In genomic region chr10:68001539-68001938, GRCh38 we compare ENCODE assay signal across 26 cellular contexts.
"Had no signal": no experiment of that assay in that cellular context is flagged by ENCODE, and none has a peak within 500 bp of the region (broad histone marks: within the 10 kb centered on the region; RNA-seq: fewer than 3 reads in every experiment).

No MANE protein-coding gene starts in this region.

- H3K4me3 Mint-ChIP-seq: activated B cell treated with CpG ODN at 0.5 μM for 24 hours; activated CD4-positive, alpha-beta memory T cell treated with anti-CD3 and anti-CD28 coated beads, Interleukin-2, amount 10 ng/mL, durations not matched to agents 7 days and 5 days; activated CD4-positive, alpha-beta T cell treated with anti-CD3 and anti-CD28 coated beads, Interleukin-2, amount 10 ng/mL, durations not matched to agents 24 days and 14 days; activated naive CD4-positive, alpha-beta T cell treated with anti-CD3 and anti-CD28 coated beads, Interleukin-2, amount 10 ng/mL, durations not matched to agents 7 days and 5 days; activated naive CD8-positive, alpha-beta T cell treated with anti-CD3 and anti-CD28 coated beads, Interleukin-2, amount 10 ng/mL, durations not matched to agents 7 days and 5 days; activated T-cell treated with anti-CD3 and anti-CD28 coated beads, Interleukin-2, amount 50 U/mL, for 4 hours; activated T-helper 1 cell treated with anti-CD3 and anti-CD28 coated beads, Interleukin-12 subunit alpha, Interleukin-12 subunit beta, Interleukin-2, Interleukin-4 antibody, amounts not matched to agents 30 ng/mL and 10 ng/mL and 1 ng/mL, durations not matched to agents 14 hours and 24 hours and 36 hours; central memory CD8-positive, alpha-beta T cell; dendritic cell treated with granulocyte-macrophage colony-stimulating factor and Interleukin-4, amounts not matched to agents 40 ng/mL and 50 ng/mL, for 4 days; endodermal cell had no signal

- ATAC-seq: activated T-cell treated with anti-CD3 and anti-CD28 coated beads, Interleukin-2, amount 50 U/mL, for 4 hours; esophagus mucosa had no signal

- FAIRE-seq: astrocyte, bronchial epithelial cell, frontal cortex, TTC549 had no signal

- H3K27me3 Mint-ChIP-seq: activated B cell treated with CpG ODN at 0.5 μM for 24 hours; activated CD4-positive, alpha-beta memory T cell treated with anti-CD3 and anti-CD28 coated beads, Interleukin-2, amount 10 ng/mL, durations not matched to agents 7 days and 5 days; activated CD4-positive, alpha-beta T cell treated with anti-CD3 and anti-CD28 coated beads, Interleukin-2, amount 10 ng/mL, durations not matched to agents 24 days and 14 days; activated naive CD4-positive, alpha-beta T cell treated with anti-CD3 and anti-CD28 coated beads, Interleukin-2, amount 10 ng/mL, durations not matched to agents 7 days and 5 days; activated naive CD8-positive, alpha-beta T cell treated with anti-CD3 and anti-CD28 coated beads, Interleukin-2, amount 10 ng/mL, durations not matched to agents 7 days and 5 days; central memory CD8-positive, alpha-beta T cell; dendritic cell treated with granulocyte-macrophage colony-stimulating factor and Interleukin-4, amounts not matched to agents 40 ng/mL and 50 ng/mL, for 4 days had no signal

- DNase-seq: activated B cell treated with CpG ODN at 0.5 μM for 24 hours; activated CD4-positive, alpha-beta memory T cell treated with anti-CD3 and anti-CD28 coated beads, Interleukin-2, amount 10 ng/mL, durations not matched to agents 7 days and 5 days; activated CD4-positive, alpha-beta T cell treated with anti-CD3 and anti-CD28 coated beads, Interleukin-2, amount 10 ng/mL, durations not matched to agents 24 days and 14 days; activated CD8-positive, alpha-beta memory T cell treated with anti-CD3 and anti-CD28 coated beads, Interleukin-2, amount 50 U/mL, for 48 hours; activated gamma-delta T cell; activated naive CD4-positive, alpha-beta T cell; activated naive CD4-positive, alpha-beta T cell treated with anti-CD3 and anti-CD28 coated beads, Interleukin-2, amount 10 ng/mL, durations not matched to agents 7 days and 5 days; activated naive CD8-positive, alpha-beta T cell treated with anti-CD3 and anti-CD28 coated beads, Interleukin-2, amount 10 ng/mL, durations not matched to agents 7 days and 5 days; activated T-cell treated with anti-CD3 and anti-CD28 coated beads, Interleukin-2, amount 50 U/mL, for 4 hours; amniotic stem cell; anterior cingulate cortex; brain microvascular endothelial cell; dorsolateral prefrontal cortex; effector memory CD4-positive, alpha-beta T cell; endodermal cell; foreskin fibroblast; head of caudate nucleus had no signal

- H3K4me1 Mint-ChIP-seq: activated B cell treated with CpG ODN at 0.5 μM for 24 hours; activated CD4-positive, alpha-beta T cell treated with anti-CD3 and anti-CD28 coated beads, Interleukin-2, amount 10 ng/mL, durations not matched to agents 24 days and 14 days; activated naive CD4-positive, alpha-beta T cell treated with anti-CD3 and anti-CD28 coated beads, Interleukin-2, amount 10 ng/mL, durations not matched to agents 7 days and 5 days; activated naive CD8-positive, alpha-beta T cell treated with anti-CD3 and anti-CD28 coated beads, Interleukin-2, amount 10 ng/mL, durations not matched to agents 7 days and 5 days; endodermal cell had no signal

- H3K27ac Mint-ChIP-seq: activated B cell treated with CpG ODN at 0.5 μM for 24 hours; activated CD4-positive, alpha-beta memory T cell treated with anti-CD3 and anti-CD28 coated beads, Interleukin-2, amount 10 ng/mL, durations not matched to agents 7 days and 5 days; activated CD4-positive, alpha-beta T cell treated with anti-CD3 and anti-CD28 coated beads, Interleukin-2, amount 10 ng/mL, durations not matched to agents 24 days and 14 days; activated naive CD4-positive, alpha-beta T cell treated with anti-CD3 and anti-CD28 coated beads, Interleukin-2, amount 10 ng/mL, durations not matched to agents 7 days and 5 days; activated naive CD4-positive, alpha-beta T cell treated with anti-CD3 and anti-CD28 coated beads, Interleukin-2, amount 50 U/mL, for 72 hours; activated naive CD8-positive, alpha-beta T cell treated with anti-CD3 and anti-CD28 coated beads, Interleukin-2, amount 10 ng/mL, durations not matched to agents 7 days and 5 days; activated T-helper 1 cell treated with anti-CD3 and anti-CD28 coated beads, Interleukin-12 subunit alpha, Interleukin-12 subunit beta, Interleukin-2, Interleukin-4 antibody, amounts not matched to agents 30 ng/mL and 10 ng/mL and 1 ng/mL, durations not matched to agents 14 hours and 24 hours and 36 hours; dendritic cell treated with granulocyte-macrophage colony-stimulating factor and Interleukin-4, amounts not matched to agents 40 ng/mL and 50 ng/mL, for 4 days; endodermal cell had no signal

- H3K9me3 Mint-ChIP-seq: activated CD4-positive, alpha-beta memory T cell treated with anti-CD3 and anti-CD28 coated beads, Interleukin-2, amount 10 ng/mL, durations not matched to agents 7 days and 5 days; activated naive CD4-positive, alpha-beta T cell treated with anti-CD3 and anti-CD28 coated beads, Interleukin-2, amount 10 ng/mL, durations not matched to agents 7 days and 5 days; activated naive CD8-positive, alpha-beta T cell treated with anti-CD3 and anti-CD28 coated beads, Interleukin-2, amount 10 ng/mL, durations not matched to agents 7 days and 5 days; activated T-cell treated with anti-CD3 and anti-CD28 coated beads, Interleukin-2, amount 50 U/mL, for 4 hours; central memory CD8-positive, alpha-beta T cell; dendritic cell treated with granulocyte-macrophage colony-stimulating factor and Interleukin-4, amounts not matched to agents 40 ng/mL and 50 ng/mL, for 4 days; endodermal cell had no signal
